In the genomic region with DNA sequence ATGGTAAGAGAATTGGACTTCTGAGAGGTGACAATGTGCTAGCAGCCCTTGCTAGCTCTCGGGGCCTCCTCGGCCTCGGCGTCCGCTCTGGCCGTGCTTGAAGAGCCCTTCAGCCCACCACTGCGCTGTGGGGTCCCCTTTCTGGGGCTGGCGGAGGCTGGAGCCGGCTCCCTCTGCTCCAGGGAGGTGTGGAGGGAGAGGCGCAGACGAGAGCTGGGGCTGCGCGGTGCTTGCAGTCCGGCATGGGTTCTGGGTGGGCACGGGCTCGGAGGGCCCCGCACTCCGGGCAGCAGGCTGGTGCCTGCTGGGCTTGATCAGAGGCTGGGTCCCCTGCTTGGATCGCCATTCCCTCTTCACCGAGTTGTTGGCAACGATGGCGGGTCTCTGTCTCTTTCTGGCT, we compare ENCODE assay signal across 10 cellular contexts.
"Had no signal": no experiment of that assay in that cellular context is flagged by ENCODE, and none has a peak within 500 bp of the region (broad histone marks: within the 10 kb centered on the region; RNA-seq: fewer than 3 reads in every experiment).

No MANE protein-coding gene starts in this region.

- H3K27ac ChIP-seq: cardiac muscle cell, esophagus muscularis mucosa, hepatocyte, suprapubic skin, WERI-Rb-1 had no signal

- DNase-seq: activated gamma-delta T cell, islet precursor cell, WERI-Rb-1 had no signal

- H3K27me3 ChIP-seq: cardiac muscle cell, esophagus muscularis mucosa, hepatocyte, suprapubic skin had no signal

- H3K4me3 Mint-ChIP-seq: type B pancreatic cell had no signal

- H3K4me2 ChIP-seq: hepatocyte had no signal

- H3K27ac Mint-ChIP-seq: type B pancreatic cell had no signal

- H2AFZ ChIP-seq: hepatocyte had no signal

- H3K4me3 ChIP-seq: cardiac muscle cell, hepatocyte, lung had no signal

- H3K4me1 ChIP-seq: suprapubic skin had no signal

- H3K79me2 ChIP-seq: hepatocyte had no signal

- H3K36me3 Mint-ChIP-seq: natural killer cell, type B pancreatic cell had no signal

- H3K9me3 Mint-ChIP-seq: natural killer cell had no signal

- H3K9me3 ChIP-seq: esophagus muscularis mucosa, suprapubic skin had no signal

- H3K36me3 ChIP-seq: cardiac muscle cell, esophagus muscularis mucosa, suprapubic skin, WERI-Rb-1 had no signal

- H3K27me3 Mint-ChIP-seq: type B pancreatic cell had no signal
